Comparison of ENCODE assay signal across 1 cellular context in the genomic region with DNA sequence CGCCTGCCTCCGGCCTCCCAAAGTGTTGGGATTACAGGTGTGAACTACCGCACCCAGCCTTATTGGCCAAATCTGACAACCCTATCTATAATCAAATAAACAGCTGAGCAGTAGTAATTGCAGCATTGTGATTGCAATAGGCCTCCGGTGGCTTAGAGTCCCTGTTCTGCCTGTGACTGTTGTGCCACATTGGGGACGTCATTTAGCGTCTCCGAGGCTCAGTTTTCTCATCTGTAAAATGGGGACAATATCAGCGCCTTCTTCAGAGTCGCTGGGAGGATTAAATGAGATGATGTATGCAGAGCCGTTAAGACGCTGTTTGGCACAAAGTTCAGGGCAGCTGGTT.
TF ChIP-seq lines count a peak whose summit lies in the region.

No MANE protein-coding gene starts in this region.

TF ChIP-seq in K562, 482 proteins besides CTCF, POLR2A, EP300 and RAD21 (continued from another document and continues in another):
- TF ChIP-seq PHF20 (IDR thresholded peaks at IDR 0.05; ENCODE audit: partially characterized antibody) = peak; percentile 59
- TF ChIP-seq, protein P1, sequence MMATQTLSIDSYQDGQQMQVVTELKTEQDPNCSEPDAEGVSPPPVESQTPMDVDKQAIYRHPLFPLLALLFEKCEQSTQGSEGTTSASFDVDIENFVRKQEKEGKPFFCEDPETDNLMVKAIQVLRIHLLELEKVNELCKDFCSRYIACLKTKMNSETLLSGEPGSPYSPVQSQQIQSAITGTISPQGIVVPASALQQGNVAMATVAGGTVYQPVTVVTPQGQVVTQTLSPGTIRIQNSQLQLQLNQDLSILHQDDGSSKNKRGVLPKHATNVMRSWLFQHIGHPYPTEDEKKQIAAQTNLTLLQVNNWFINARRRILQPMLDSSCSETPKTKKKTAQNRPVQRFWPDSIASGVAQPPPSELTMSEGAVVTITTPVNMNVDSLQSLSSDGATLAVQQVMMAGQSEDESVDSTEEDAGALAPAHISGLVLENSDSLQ (IDR thresholded peaks at IDR 0.05) = 0 out of 2 replicates have a peak, but pooled peaks have one; percentile 5
- TF ChIP-seq NFE2L1 (tag; IDR thresholded peaks at IDR 0.05; ENCODE audit: borderline replicate concordance, low read depth) = no peak
- 0 out of 2 replicates have a peak, but pooled peaks have one; percentile 39 for TF ChIP-seq TEAD2 (tag; IDR thresholded peaks at IDR 0.05)
- TF ChIP-seq, protein P2, sequence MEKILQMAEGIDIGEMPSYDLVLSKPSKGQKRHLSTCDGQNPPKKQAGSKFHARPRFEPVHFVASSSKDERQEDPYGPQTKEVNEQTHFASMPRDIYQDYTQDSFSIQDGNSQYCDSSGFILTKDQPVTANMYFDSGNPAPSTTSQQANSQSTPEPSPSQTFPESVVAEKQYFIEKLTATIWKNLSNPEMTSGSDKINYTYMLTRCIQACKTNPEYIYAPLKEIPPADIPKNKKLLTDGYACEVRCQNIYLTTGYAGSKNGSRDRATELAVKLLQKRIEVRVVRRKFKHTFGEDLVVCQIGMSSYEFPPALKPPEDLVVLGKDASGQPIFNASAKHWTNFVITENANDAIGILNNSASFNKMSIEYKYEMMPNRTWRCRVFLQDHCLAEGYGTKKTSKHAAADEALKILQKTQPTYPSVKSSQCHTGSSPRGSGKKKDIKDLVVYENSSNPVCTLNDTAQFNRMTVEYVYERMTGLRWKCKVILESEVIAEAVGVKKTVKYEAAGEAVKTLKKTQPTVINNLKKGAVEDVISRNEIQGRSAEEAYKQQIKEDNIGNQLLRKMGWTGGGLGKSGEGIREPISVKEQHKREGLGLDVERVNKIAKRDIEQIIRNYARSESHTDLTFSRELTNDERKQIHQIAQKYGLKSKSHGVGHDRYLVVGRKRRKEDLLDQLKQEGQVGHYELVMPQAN (IDR thresholded peaks at IDR 0.05; ENCODE audit: borderline replicate concordance) = no peak; the same call in 1 of the 2 replicates
- TF ChIP-seq ADNP (tag; IDR thresholded peaks at IDR 0.05) = peak; percentile 99
- TF ChIP-seq, protein P3, sequence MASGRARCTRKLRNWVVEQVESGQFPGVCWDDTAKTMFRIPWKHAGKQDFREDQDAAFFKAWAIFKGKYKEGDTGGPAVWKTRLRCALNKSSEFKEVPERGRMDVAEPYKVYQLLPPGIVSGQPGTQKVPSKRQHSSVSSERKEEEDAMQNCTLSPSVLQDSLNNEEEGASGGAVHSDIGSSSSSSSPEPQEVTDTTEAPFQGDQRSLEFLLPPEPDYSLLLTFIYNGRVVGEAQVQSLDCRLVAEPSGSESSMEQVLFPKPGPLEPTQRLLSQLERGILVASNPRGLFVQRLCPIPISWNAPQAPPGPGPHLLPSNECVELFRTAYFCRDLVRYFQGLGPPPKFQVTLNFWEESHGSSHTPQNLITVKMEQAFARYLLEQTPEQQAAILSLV (tag; IDR thresholded peaks at IDR 0.05) = no peak
- no peak for TF ChIP-seq LEF1 (IDR thresholded peaks at IDR 0.05)
- peak; percentile 94 for TF ChIP-seq HDAC2 (IDR thresholded peaks at IDR 0.05)
- TF ChIP-seq TCF3 (CRISPR knock-in tag; IDR thresholded peaks at IDR 0.05) = no peak
- TF ChIP-seq XRCC3 (IDR thresholded peaks at IDR 0.05) = no peak
- no peak for TF ChIP-seq ZNF146 (CRISPR knock-in tag; IDR thresholded peaks at IDR 0.05; ENCODE audit: unreplicated experiment)
- TF ChIP-seq, protein P4, sequence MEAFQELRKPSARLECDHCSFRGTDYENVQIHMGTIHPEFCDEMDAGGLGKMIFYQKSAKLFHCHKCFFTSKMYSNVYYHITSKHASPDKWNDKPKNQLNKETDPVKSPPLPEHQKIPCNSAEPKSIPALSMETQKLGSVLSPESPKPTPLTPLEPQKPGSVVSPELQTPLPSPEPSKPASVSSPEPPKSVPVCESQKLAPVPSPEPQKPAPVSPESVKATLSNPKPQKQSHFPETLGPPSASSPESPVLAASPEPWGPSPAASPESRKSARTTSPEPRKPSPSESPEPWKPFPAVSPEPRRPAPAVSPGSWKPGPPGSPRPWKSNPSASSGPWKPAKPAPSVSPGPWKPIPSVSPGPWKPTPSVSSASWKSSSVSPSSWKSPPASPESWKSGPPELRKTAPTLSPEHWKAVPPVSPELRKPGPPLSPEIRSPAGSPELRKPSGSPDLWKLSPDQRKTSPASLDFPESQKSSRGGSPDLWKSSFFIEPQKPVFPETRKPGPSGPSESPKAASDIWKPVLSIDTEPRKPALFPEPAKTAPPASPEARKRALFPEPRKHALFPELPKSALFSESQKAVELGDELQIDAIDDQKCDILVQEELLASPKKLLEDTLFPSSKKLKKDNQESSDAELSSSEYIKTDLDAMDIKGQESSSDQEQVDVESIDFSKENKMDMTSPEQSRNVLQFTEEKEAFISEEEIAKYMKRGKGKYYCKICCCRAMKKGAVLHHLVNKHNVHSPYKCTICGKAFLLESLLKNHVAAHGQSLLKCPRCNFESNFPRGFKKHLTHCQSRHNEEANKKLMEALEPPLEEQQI (IDR thresholded peaks at IDR 0.05) = peak; percentile 56; the same call in 1 of the 2 replicates
- TF ChIP-seq RCOR1 (IDR thresholded peaks at IDR 0.05; ENCODE audit: borderline replicate concordance in 1 of 2, low read depth in 2 of 2, low read length in 2 of 2) = peak in 1 of 2 experiments; percentile 76; a peak in 2 of 4 replicates
- peak; percentile 93 for TF ChIP-seq PTBP1 (IDR thresholded peaks at IDR 0.05; ENCODE audit: low read depth, low read length)
- no peak for TF ChIP-seq EZH2 (IDR thresholded peaks at IDR 0.05; ENCODE audit: borderline replicate concordance, low read depth, low read length)
- TF ChIP-seq CHD2 (IDR thresholded peaks at IDR 0.05; ENCODE audit: low read depth, low read length) = no peak
- peak; percentile 63; the same call in 1 of the 2 replicates for TF ChIP-seq MIER1 (IDR thresholded peaks at IDR 0.05; ENCODE audit: low read depth)
- TF ChIP-seq RBM25 (IDR thresholded peaks at IDR 0.05; ENCODE audit: low read depth, low read length, severe bottlenecking) = peak; percentile 96
- TF ChIP-seq ZNF239 (CRISPR knock-in tag; IDR thresholded peaks at IDR 0.05) = peak; percentile 47; the same call in 1 of the 2 replicates
- TF ChIP-seq BRD9 (IDR thresholded peaks at IDR 0.05; ENCODE audit: low read depth, partially characterized antibody) = peak; percentile 45
- TF ChIP-seq HDGF (IDR thresholded peaks at IDR 0.05) = peak; percentile 93; the same call in 1 of the 2 replicates
- TF ChIP-seq, protein P5, sequence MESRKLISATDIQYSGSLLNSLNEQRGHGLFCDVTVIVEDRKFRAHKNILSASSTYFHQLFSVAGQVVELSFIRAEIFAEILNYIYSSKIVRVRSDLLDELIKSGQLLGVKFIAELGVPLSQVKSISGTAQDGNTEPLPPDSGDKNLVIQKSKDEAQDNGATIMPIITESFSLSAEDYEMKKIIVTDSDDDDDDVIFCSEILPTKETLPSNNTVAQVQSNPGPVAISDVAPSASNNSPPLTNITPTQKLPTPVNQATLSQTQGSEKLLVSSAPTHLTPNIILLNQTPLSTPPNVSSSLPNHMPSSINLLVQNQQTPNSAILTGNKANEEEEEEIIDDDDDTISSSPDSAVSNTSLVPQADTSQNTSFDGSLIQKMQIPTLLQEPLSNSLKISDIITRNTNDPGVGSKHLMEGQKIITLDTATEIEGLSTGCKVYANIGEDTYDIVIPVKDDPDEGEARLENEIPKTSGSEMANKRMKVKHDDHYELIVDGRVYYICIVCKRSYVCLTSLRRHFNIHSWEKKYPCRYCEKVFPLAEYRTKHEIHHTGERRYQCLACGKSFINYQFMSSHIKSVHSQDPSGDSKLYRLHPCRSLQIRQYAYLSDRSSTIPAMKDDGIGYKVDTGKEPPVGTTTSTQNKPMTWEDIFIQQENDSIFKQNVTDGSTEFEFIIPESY (CRISPR knock-in tag; IDR thresholded peaks at IDR 0.05) = peak; percentile 100
- no peak for TF ChIP-seq DMBX1 (CRISPR knock-in tag; IDR thresholded peaks at IDR 0.05; ENCODE audit: borderline replicate concordance)
- TF ChIP-seq ZNF707 (CRISPR knock-in tag; conservative IDR thresholded peaks at IDR 0.05) = no peak
- TF ChIP-seq, protein P6, sequence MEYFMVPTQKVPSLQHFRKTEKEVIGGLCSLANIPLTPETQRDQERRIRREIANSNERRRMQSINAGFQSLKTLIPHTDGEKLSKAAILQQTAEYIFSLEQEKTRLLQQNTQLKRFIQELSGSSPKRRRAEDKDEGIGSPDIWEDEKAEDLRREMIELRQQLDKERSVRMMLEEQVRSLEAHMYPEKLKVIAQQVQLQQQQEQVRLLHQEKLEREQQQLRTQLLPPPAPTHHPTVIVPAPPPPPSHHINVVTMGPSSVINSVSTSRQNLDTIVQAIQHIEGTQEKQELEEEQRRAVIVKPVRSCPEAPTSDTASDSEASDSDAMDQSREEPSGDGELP (CRISPR knock-in tag; IDR thresholded peaks at IDR 0.05; ENCODE audit: borderline replicate concordance) = peak; percentile 55; the same call in 1 of the 2 replicates
- TF ChIP-seq, protein P7, sequence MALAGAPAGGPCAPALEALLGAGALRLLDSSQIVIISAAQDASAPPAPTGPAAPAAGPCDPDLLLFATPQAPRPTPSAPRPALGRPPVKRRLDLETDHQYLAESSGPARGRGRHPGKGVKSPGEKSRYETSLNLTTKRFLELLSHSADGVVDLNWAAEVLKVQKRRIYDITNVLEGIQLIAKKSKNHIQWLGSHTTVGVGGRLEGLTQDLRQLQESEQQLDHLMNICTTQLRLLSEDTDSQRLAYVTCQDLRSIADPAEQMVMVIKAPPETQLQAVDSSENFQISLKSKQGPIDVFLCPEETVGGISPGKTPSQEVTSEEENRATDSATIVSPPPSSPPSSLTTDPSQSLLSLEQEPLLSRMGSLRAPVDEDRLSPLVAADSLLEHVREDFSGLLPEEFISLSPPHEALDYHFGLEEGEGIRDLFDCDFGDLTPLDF (CRISPR knock-in tag; IDR thresholded peaks at IDR 0.05) = no peak
- TF ChIP-seq PHB2 (IDR thresholded peaks at IDR 0.05; ENCODE audit: low read depth) = 0 out of 2 replicates have a peak, but pooled peaks have one; percentile 3
- TF ChIP-seq, protein P8, sequence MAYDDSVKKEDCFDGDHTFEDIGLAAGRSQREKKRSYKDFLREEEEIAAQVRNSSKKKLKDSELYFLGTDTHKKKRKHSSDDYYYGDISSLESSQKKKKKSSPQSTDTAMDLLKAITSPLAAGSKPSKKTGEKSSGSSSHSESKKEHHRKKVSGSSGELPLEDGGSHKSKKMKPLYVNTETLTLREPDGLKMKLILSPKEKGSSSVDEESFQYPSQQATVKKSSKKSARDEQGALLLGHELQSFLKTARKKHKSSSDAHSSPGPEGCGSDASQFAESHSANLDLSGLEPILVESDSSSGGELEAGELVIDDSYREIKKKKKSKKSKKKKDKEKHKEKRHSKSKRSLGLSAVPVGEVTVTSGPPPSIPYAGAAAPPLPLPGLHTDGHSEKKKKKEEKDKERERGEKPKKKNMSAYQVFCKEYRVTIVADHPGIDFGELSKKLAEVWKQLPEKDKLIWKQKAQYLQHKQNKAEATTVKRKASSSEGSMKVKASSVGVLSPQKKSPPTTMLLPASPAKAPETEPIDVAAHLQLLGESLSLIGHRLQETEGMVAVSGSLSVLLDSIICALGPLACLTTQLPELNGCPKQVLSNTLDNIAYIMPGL (CRISPR knock-in tag; IDR thresholded peaks at IDR 0.05) = no peak
- no peak for TF ChIP-seq RBM15 (IDR thresholded peaks at IDR 0.05; ENCODE audit: insufficient read depth, low read length)
- no peak for TF ChIP-seq POLR2AphosphoS2 (IDR thresholded peaks at IDR 0.05; ENCODE audit: low read length)
- TF ChIP-seq, protein P9, sequence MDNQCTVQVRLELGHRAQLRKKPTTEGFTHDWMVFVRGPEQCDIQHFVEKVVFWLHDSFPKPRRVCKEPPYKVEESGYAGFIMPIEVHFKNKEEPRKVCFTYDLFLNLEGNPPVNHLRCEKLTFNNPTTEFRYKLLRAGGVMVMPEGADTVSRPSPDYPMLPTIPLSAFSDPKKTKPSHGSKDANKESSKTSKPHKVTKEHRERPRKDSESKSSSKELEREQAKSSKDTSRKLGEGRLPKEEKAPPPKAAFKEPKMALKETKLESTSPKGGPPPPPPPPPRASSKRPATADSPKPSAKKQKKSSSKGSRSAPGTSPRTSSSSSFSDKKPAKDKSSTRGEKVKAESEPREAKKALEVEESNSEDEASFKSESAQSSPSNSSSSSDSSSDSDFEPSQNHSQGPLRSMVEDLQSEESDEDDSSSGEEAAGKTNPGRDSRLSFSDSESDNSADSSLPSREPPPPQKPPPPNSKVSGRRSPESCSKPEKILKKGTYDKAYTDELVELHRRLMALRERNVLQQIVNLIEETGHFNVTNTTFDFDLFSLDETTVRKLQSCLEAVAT (IDR thresholded peaks at IDR 0.05) = 0 out of 4 replicates have a peak, but pooled peaks of 1 of the 2 experiments have one; percentile 16
- TF ChIP-seq, protein P10, sequence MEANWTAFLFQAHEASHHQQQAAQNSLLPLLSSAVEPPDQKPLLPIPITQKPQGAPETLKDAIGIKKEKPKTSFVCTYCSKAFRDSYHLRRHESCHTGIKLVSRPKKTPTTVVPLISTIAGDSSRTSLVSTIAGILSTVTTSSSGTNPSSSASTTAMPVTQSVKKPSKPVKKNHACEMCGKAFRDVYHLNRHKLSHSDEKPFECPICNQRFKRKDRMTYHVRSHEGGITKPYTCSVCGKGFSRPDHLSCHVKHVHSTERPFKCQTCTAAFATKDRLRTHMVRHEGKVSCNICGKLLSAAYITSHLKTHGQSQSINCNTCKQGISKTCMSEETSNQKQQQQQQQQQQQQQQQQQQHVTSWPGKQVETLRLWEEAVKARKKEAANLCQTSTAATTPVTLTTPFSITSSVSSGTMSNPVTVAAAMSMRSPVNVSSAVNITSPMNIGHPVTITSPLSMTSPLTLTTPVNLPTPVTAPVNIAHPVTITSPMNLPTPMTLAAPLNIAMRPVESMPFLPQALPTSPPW (CRISPR knock-in tag; IDR thresholded peaks at IDR 0.05) = no peak
- TF ChIP-seq NFIC (IDR thresholded peaks at IDR 0.05) = peak; percentile 29; the same call in 1 of the 2 replicates
- TF ChIP-seq SP1 (CRISPR knock-in tag; IDR thresholded peaks at IDR 0.05) = 0 out of 2 replicates have a peak, but pooled peaks have one; percentile 59
- TF ChIP-seq PYGO2 (tag; IDR thresholded peaks at IDR 0.05) = 0 out of 2 replicates have a peak, but pooled peaks have one; percentile 14
- TF ChIP-seq MBD2 (IDR thresholded peaks at IDR 0.05; ENCODE audit: borderline replicate concordance, low read depth) = no peak
- 0 out of 2 replicates have a peak, but pooled peaks have one; percentile 9 for TF ChIP-seq GABPA (tag; conservative IDR thresholded peaks at IDR 0.05; ENCODE audit: low read depth)
- peak; percentile 37 to 71; a peak in 3 of 4 replicates for TF ChIP-seq ARNT (IDR thresholded peaks at IDR 0.05)
- TF ChIP-seq BCOR (IDR thresholded peaks at IDR 0.05) = peak; percentile 99
- TF ChIP-seq CBX1 (IDR thresholded peaks at IDR 0.05; ENCODE audit: low read depth) = peak; percentile 86
- TF ChIP-seq NBN (IDR thresholded peaks at IDR 0.05; ENCODE audit: low read depth) = 0 out of 2 replicates have a peak, but pooled peaks have one; percentile 26
